ENCODE assay signal across 9 cellular contexts in the genomic region with DNA sequence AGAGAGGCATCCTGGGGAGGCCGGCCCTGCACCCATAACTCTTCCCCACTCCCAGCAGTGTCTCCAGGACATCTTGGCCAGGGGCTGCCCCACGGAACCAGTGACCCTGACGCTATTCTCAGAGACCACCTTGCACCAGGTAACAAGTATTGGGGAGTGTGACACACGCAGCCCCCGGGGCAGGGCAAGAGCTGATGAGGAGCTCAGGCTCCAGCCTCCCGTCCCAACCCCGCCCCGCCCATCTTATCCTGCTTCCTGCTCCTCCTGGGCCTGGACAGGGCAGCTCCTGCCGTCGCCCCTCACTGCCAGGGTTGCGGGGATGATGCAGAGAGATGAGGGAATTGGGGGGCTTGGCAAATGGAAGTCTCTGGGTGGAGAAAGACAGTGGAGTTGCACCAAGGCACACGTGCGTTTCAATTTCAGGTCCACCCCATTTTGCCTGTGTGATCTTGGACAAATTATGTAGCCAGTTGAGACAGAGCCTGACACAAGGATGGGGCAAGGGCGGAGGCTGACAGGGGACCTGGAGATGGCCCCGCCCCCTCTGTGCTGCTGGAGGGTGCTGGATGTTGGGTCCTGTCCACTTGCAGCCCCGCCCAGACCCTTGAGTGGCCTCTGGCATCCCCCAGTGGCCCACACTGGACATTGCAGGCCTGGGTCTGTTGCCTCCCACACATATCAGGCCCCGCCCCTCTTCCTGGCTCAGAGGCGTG. TPM values are rescaled to one million over a fixed set of nuclear protein-coding genes. Genes with fewer than 3 reads are reported as not detected.
DNase-seq lines count a peak whose midpoint lies in the region; ATAC-seq, FAIRE-seq and TF ChIP-seq lines count a peak whose summit lies in the region.
"Had no signal": no experiment of that assay in that cellular context is flagged by ENCODE, and none has a peak within 500 bp of the region (broad histone marks: within the 10 kb centered on the region; RNA-seq: fewer than 3 reads in every experiment).

No MANE protein-coding gene starts in this region.

- intact Hi-C loops in HepG2 (cut with micrococcal nuclease; ENCODE audit: unreplicated experiment): loop anchor here (2.0 kb wide), 2 partner anchors 24 kb away; no protein-coding TSS in a partner anchor

- no peak overlapping the region for H2AFZ ChIP-seq in HepG2 (ENCODE audit: low read length)

- no peak for TF ChIP-seq POLR2A in HepG2 (IDR thresholded peaks at IDR 0.05; ENCODE audit: insufficient read depth in 1 of 2, low read depth in 2 of 2, low read length in 2 of 2)

- H3K4me1 ChIP-seq in HepG2 (ENCODE audit: insufficient read depth, low read length): peaks cover 11% of the 10 kb centered on the region

- POLR2A ChIA-PET in WTC11 (lab: Charles Lee) (no interaction called here), HepG2 (lab: Yijun Ruan, JAX) (no interaction called here)

- H3K27me3 ChIP-seq in HepG2 (ENCODE audit: control insufficient read depth in 1 of 2, insufficient read depth in 2 of 2, low read length in 2 of 2): peaks cover 9 to 27% of the 10 kb centered on the region in 2 experiments; a peak in 4 of 5 replicates

- H3K27ac Mint-ChIP-seq in WTC11: no peak overlapping the region

- 29% methylated on average over 7 of the region's 18 CpGs for WGBS in HepG2 (ENCODE audit: low lambda C conversion rate)

- no peaks in the 10 kb centered on the region for H3K9me3 Mint-ChIP-seq in WTC11

- no TSS peak for BruUV-seq in HepG2 (replicated peaks; lab: Mats Ljungman, UMichigan)

- no peak overlapping the region for H3K4me3 ChIP-seq in coronary artery
- H3K4me3 ChIP-seq in HepG2 (replicated peaks in 1 of 3; ENCODE audit: insufficient read depth in 1 of 3, low read depth in 2 of 3, low read length in 3 of 3): no peak overlapping the region

- DNase-seq in Caki2 (ENCODE audit: low read depth): peak; percentile 78
- peak; percentile 83 for DNase-seq in H4 (ENCODE audit: low spot score)
- peak; percentile 60 to 68 for DNase-seq in NCI-H1930 (lab: John Stamatoyannopoulos, UW)
- peak; percentile 98 for DNase-seq in WTC11 (ENCODE audit: low spot score)
- peak; percentile 90 for DNase-seq in coronary artery (ENCODE audit: low spot score)
- peak; percentile 82 for DNase-seq in HepG2 (ENCODE audit: low spot score)
- peak; percentile 60 to 62 for DNase-seq in stimulated activated CD4-positive, alpha-beta T cell treated with anti-CD3 and anti-CD28 coated beads, Interleukin-4, amount 100 ng/mL, for 48 hours (ENCODE audit: low read depth in 2 of 2)

- no peak overlapping the region for H3K4me3 Mint-ChIP-seq in WTC11

- FAIRE-seq in HepG2 (lab: Jason Lieb, UNC): peak; percentile 49

- H3K27ac ChIP-seq in coronary artery: no peak overlapping the region
- H3K27ac ChIP-seq in HepG2 (ENCODE audit: extremely low read length, insufficient read depth, low read length): no peak overlapping the region

- no peak overlapping the region for H3K4me2 ChIP-seq in HepG2 (ENCODE audit: low read depth, low read length)

- peaks cover 3% of the 10 kb centered on the region; the same call in 1 of the 2 replicates for H4K20me1 ChIP-seq in HepG2 (ENCODE audit: insufficient read depth, low read length)

- TF ChIP-seq EP300 in HepG2 (IDR thresholded peaks at IDR 0.05; ENCODE audit: low read depth in 2 of 2, low read length in 2 of 2) (no peak), HepG2 (CRISPR knock-in tag; IDR thresholded peaks at IDR 0.05; ENCODE audit: borderline replicate concordance) (no peak)

- no peaks in the 10 kb centered on the region for H3K9me3 ChIP-seq in HepG2 (ENCODE audit: low read length)

- H3K9ac ChIP-seq in HepG2 (ENCODE audit: insufficient read depth, low read depth, low read length): no peak overlapping the region

- peak; percentile 97 for TF ChIP-seq CTCF in WTC11 (IDR thresholded peaks at IDR 0.05)
- peak; percentile 97 for TF ChIP-seq CTCF in coronary artery (IDR thresholded peaks at IDR 0.05)
- TF ChIP-seq CTCF in HepG2 (CRISPR knock-in tag; IDR thresholded peaks at IDR 0.05): peak; percentile 98

- in situ Hi-C loops in Caki2 (cut with HindIII; ENCODE audit: low pct_unique_long_range_greater_than_20kb, low sequenced_read_pairs): no loop called here
- in situ Hi-C loops in HepG2 (cut with HindIII; ENCODE audit: extremely low pct_ligation_motif_present, low pct_unique_long_range_greater_than_20kb): no loop called here

- ATAC-seq in WTC11 (peak; percentile 98), HepG2 (peak; percentile 86), GM21717 (IDR thresholded peaks at IDR 0.05; ENCODE audit: unreplicated experiment) (no peak)

- H3K4me1 Mint-ChIP-seq in WTC11: peaks cover 19% of the 10 kb centered on the region

- no peaks in the 10 kb centered on the region for H3K36me3 Mint-ChIP-seq in WTC11

- H3K79me2 ChIP-seq in HepG2 (ENCODE audit: insufficient read depth, low read length): no peaks in the 10 kb centered on the region

- TF ChIP-seq RAD21 in HepG2 (CRISPR knock-in tag; IDR thresholded peaks at IDR 0.05): peak; percentile 91

- peaks cover 7% of the 10 kb centered on the region; the same call in 1 of the 2 replicates for H3K27me3 Mint-ChIP-seq in WTC11 (ENCODE audit: low read depth)

- CTCF ChIA-PET in WTC11 (lab: Charles Lee): interaction anchor here (0.6 to 3.1 kb wide), 15 partner anchors 12 to 373 kb away, joined by 3 to 24 read pairs (median 4); partner anchors contain the start of genes FAM131C and HSPB7
- CTCF ChIA-PET in HepG2 (lab: Yijun Ruan, JAX; ENCODE audit: low intra/inter-chr PET ratio, low total read pairs): interaction anchor here (0.7 to 2.0 kb wide), 2 partner anchors 23 kb away, joined by 3 to 16 read pairs; no protein-coding TSS in a partner anchor

- H3K36me3 ChIP-seq in HepG2 (replicated peaks in 1 of 2; ENCODE audit: control insufficient read depth in 1 of 2, insufficient read depth in 2 of 2, low read length in 2 of 2): no peaks in the 10 kb centered on the region

RNA-seq across cellular contexts. Expression of gene CLCNKA, which starts 10.7 kb away (rescaled TPM):
- not detected in 2 replicates for total RNA-seq in Caki2 (2014; rRNA removed; shearing (Covaris generic); ENCODE audit: low replicate concordance)
- not detected in 2 replicates for total RNA-seq in H4 (2014; rRNA removed; shearing (Covaris generic))
- total RNA-seq in WTC11 (2021): 1.5 to 2.7 TPM (median 2.7 TPM) in 3 replicates
- total RNA-seq in HepG2 (2016; rRNA removed; fragmentation: Illumina TruSeq; extraction: Trizol): not detected in 2 replicates
- not detected in 2 replicates for total RNA-seq in HepG2 (2016; cell fraction: cytosol; rRNA removed; fragmentation: Illumina TruSeq; extraction: Trizol; ENCODE audit: low read depth)
- not detected in 2 replicates for total RNA-seq in HepG2 (2016; cell fraction: insoluble cytoplasmic fraction; rRNA removed; fragmentation: Illumina TruSeq; extraction: Trizol)
- not detected in 2 replicates for total RNA-seq in HepG2 (2016; cell fraction: membrane; rRNA removed; fragmentation: Illumina TruSeq; extraction: Trizol)
- total RNA-seq in HepG2 (2016; cell fraction: nucleus; rRNA removed; fragmentation: Illumina TruSeq; extraction: Trizol): not detected in 2 replicates
- polyA plus RNA-seq in HepG2 (2011; rRNA removed): 0.03 and 0.07 TPM in 2 replicates
- not detected in 2 replicates for polyA plus RNA-seq in HepG2 (2011; cell fraction: cytosol; rRNA removed)
- polyA plus RNA-seq in HepG2 (2011; cell fraction: nucleus; rRNA removed): 0.47 and 1.8 TPM in 2 replicates
- 0.25 TPM in 1 of 2 replicates, not detected in the other for polyA plus RNA-seq in HepG2 (2012)
- not detected in 2 replicates for polyA plus RNA-seq in HepG2 (2016; cell fraction: cytosol; fragmentation: Illumina TruSeq; extraction: Trizol; ENCODE audit: low read depth)
- not detected in 2 replicates for polyA plus RNA-seq in HepG2 (2016; cell fraction: insoluble cytoplasmic fraction; fragmentation: Illumina TruSeq; extraction: Trizol; ENCODE audit: low read depth)
- polyA plus RNA-seq in HepG2 (2016; cell fraction: membrane; fragmentation: Illumina TruSeq; extraction: Trizol; ENCODE audit: low read depth): not detected in 2 replicates
- not detected in 2 replicates for polyA plus RNA-seq in HepG2 (2016; cell fraction: nucleus; fragmentation: Illumina TruSeq; extraction: Trizol; ENCODE audit: insufficient read depth, low read depth)
- 0.88 TPM in 1 of 2 replicates, not detected in the other for polyA minus RNA-seq in HepG2 (2011; rRNA and poly(A)+ RNA removed; ENCODE audit: low replicate concordance)
- not detected in 2 replicates for polyA minus RNA-seq in HepG2 (2011; cell fraction: cytosol; rRNA and poly(A)+ RNA removed)
- 0.75 and 2.3 TPM in 2 replicates for polyA minus RNA-seq in HepG2 (2011; cell fraction: nucleus; rRNA and poly(A)+ RNA removed)
- total RNA-seq: activated CD8-positive, alpha-beta memory T cell treated with anti-CD3 and anti-CD28 coated beads for 36 hours had no signal

RNA-seq across cellular contexts. Expression of gene CLCNKB, which starts 11.0 kb away (rescaled TPM):
- not detected in 2 replicates for total RNA-seq in Caki2 (2014; rRNA removed; shearing (Covaris generic); ENCODE audit: low replicate concordance)
- total RNA-seq in H4 (2014; rRNA removed; shearing (Covaris generic)): not detected in 2 replicates
- 1.8 to 3.1 TPM (median 2.5 TPM) in 3 replicates for total RNA-seq in WTC11 (2021)
- not detected in 2 replicates for total RNA-seq in HepG2 (2016; rRNA removed; fragmentation: Illumina TruSeq; extraction: Trizol)
- total RNA-seq in HepG2 (2016; cell fraction: cytosol; rRNA removed; fragmentation: Illumina TruSeq; extraction: Trizol; ENCODE audit: low read depth): not detected in 2 replicates
- not detected in 2 replicates for total RNA-seq in HepG2 (2016; cell fraction: insoluble cytoplasmic fraction; rRNA removed; fragmentation: Illumina TruSeq; extraction: Trizol)
- total RNA-seq in HepG2 (2016; cell fraction: membrane; rRNA removed; fragmentation: Illumina TruSeq; extraction: Trizol): not detected in 2 replicates
- total RNA-seq in HepG2 (2016; cell fraction: nucleus; rRNA removed; fragmentation: Illumina TruSeq; extraction: Trizol): not detected in 2 replicates
- polyA plus RNA-seq in HepG2 (2011; rRNA removed): 0.04 TPM in 1 of 2 replicates, not detected in the other
- not detected in 2 replicates for polyA plus RNA-seq in HepG2 (2011; cell fraction: cytosol; rRNA removed)
- 0.09 and 0.13 TPM in 2 replicates for polyA plus RNA-seq in HepG2 (2011; cell fraction: nucleus; rRNA removed)
- polyA plus RNA-seq in HepG2 (2012): 0.08 TPM in 1 of 2 replicates, not detected in the other
- polyA plus RNA-seq in HepG2 (2016; cell fraction: cytosol; fragmentation: Illumina TruSeq; extraction: Trizol; ENCODE audit: low read depth): not detected in 2 replicates
- polyA plus RNA-seq in HepG2 (2016; cell fraction: insoluble cytoplasmic fraction; fragmentation: Illumina TruSeq; extraction: Trizol; ENCODE audit: low read depth): not detected in 2 replicates
- not detected in 2 replicates for polyA plus RNA-seq in HepG2 (2016; cell fraction: membrane; fragmentation: Illumina TruSeq; extraction: Trizol; ENCODE audit: low read depth)
- polyA plus RNA-seq in HepG2 (2016; cell fraction: nucleus; fragmentation: Illumina TruSeq; extraction: Trizol; ENCODE audit: insufficient read depth, low read depth): not detected in 2 replicates
- polyA minus RNA-seq in HepG2 (2011; rRNA and poly(A)+ RNA removed; ENCODE audit: low replicate concordance): not detected in 2 replicates
- polyA minus RNA-seq in HepG2 (2011; cell fraction: cytosol; rRNA and poly(A)+ RNA removed): not detected in 2 replicates
- polyA minus RNA-seq in HepG2 (2011; cell fraction: nucleus; rRNA and poly(A)+ RNA removed): not detected in 2 replicates
- total RNA-seq: activated CD8-positive, alpha-beta memory T cell treated with anti-CD3 and anti-CD28 coated beads for 36 hours had no signal

RNA-seq across cellular contexts. Expression of gene HSPB7, which starts 14.7 kb away (rescaled TPM):
- total RNA-seq in Caki2 (2014; rRNA removed; shearing (Covaris generic); ENCODE audit: low replicate concordance): not detected in 2 replicates
- not detected in 2 replicates for total RNA-seq in H4 (2014; rRNA removed; shearing (Covaris generic))
- 0.11 to 0.23 TPM (median 0.21 TPM) in 3 replicates for total RNA-seq in WTC11 (2021)
- total RNA-seq in HepG2 (2016; rRNA removed; fragmentation: Illumina TruSeq; extraction: Trizol): not detected in 2 replicates
- not detected in 2 replicates for total RNA-seq in HepG2 (2016; cell fraction: cytosol; rRNA removed; fragmentation: Illumina TruSeq; extraction: Trizol; ENCODE audit: low read depth)
- total RNA-seq in HepG2 (2016; cell fraction: insoluble cytoplasmic fraction; rRNA removed; fragmentation: Illumina TruSeq; extraction: Trizol): not detected in 2 replicates
- total RNA-seq in HepG2 (2016; cell fraction: membrane; rRNA removed; fragmentation: Illumina TruSeq; extraction: Trizol): not detected in 2 replicates
- not detected in 2 replicates for total RNA-seq in HepG2 (2016; cell fraction: nucleus; rRNA removed; fragmentation: Illumina TruSeq; extraction: Trizol)
- 0.10 and 0.20 TPM in 2 replicates for polyA plus RNA-seq in HepG2 (2011; rRNA removed)
- 0.05 and 0.16 TPM in 2 replicates for polyA plus RNA-seq in HepG2 (2011; cell fraction: cytosol; rRNA removed)
- 0.31 and 0.32 TPM in 2 replicates for polyA plus RNA-seq in HepG2 (2011; cell fraction: nucleus; rRNA removed)
- 0.20 TPM in 2 replicates for polyA plus RNA-seq in HepG2 (2012)
- polyA plus RNA-seq in HepG2 (2016; cell fraction: cytosol; fragmentation: Illumina TruSeq; extraction: Trizol; ENCODE audit: low read depth): not detected in 2 replicates
- not detected in 2 replicates for polyA plus RNA-seq in HepG2 (2016; cell fraction: insoluble cytoplasmic fraction; fragmentation: Illumina TruSeq; extraction: Trizol; ENCODE audit: low read depth)
- polyA plus RNA-seq in HepG2 (2016; cell fraction: membrane; fragmentation: Illumina TruSeq; extraction: Trizol; ENCODE audit: low read depth): not detected in 2 replicates
- polyA plus RNA-seq in HepG2 (2016; cell fraction: nucleus; fragmentation: Illumina TruSeq; extraction: Trizol; ENCODE audit: insufficient read depth, low read depth): not detected in 2 replicates
- 0.47 TPM in 1 of 2 replicates, not detected in the other for polyA minus RNA-seq in HepG2 (2011; rRNA and poly(A)+ RNA removed; ENCODE audit: low replicate concordance)
- not detected in 2 replicates for polyA minus RNA-seq in HepG2 (2011; cell fraction: cytosol; rRNA and poly(A)+ RNA removed)
- polyA minus RNA-seq in HepG2 (2011; cell fraction: nucleus; rRNA and poly(A)+ RNA removed): 0.50 TPM in 1 of 2 replicates, not detected in the other
- total RNA-seq: activated CD8-positive, alpha-beta memory T cell treated with anti-CD3 and anti-CD28 coated beads for 36 hours had no signal

RNA-seq across cellular contexts. Expression of gene SRARP, which starts 28.5 kb away (rescaled TPM):
- total RNA-seq in Caki2 (2014; rRNA removed; shearing (Covaris generic); ENCODE audit: low replicate concordance): not detected in 2 replicates
- not detected in 2 replicates for total RNA-seq in H4 (2014; rRNA removed; shearing (Covaris generic))
- 0.11 TPM in 1 of 3 replicates, not detected in the others for total RNA-seq in WTC11 (2021)
- total RNA-seq in HepG2 (2016; rRNA removed; fragmentation: Illumina TruSeq; extraction: Trizol): 3.5 and 4.0 TPM in 2 replicates
- total RNA-seq in HepG2 (2016; cell fraction: cytosol; rRNA removed; fragmentation: Illumina TruSeq; extraction: Trizol; ENCODE audit: low read depth): 1.8 and 2.0 TPM in 2 replicates
- total RNA-seq in HepG2 (2016; cell fraction: insoluble cytoplasmic fraction; rRNA removed; fragmentation: Illumina TruSeq; extraction: Trizol): 3.9 and 4.6 TPM in 2 replicates
- 2.3 and 2.5 TPM in 2 replicates for total RNA-seq in HepG2 (2016; cell fraction: membrane; rRNA removed; fragmentation: Illumina TruSeq; extraction: Trizol)
- 2.1 and 2.3 TPM in 2 replicates for total RNA-seq in HepG2 (2016; cell fraction: nucleus; rRNA removed; fragmentation: Illumina TruSeq; extraction: Trizol)
- polyA plus RNA-seq in HepG2 (2011; rRNA removed): 10.5 and 12.8 TPM in 2 replicates
- polyA plus RNA-seq in HepG2 (2011; cell fraction: cytosol; rRNA removed): 6.1 and 9.4 TPM in 2 replicates
- 6.1 and 6.7 TPM in 2 replicates for polyA plus RNA-seq in HepG2 (2011; cell fraction: nucleus; rRNA removed)
- 5.5 and 6.6 TPM in 2 replicates for polyA plus RNA-seq in HepG2 (2012)
- 1.3 and 1.6 TPM in 2 replicates for polyA plus RNA-seq in HepG2 (2016; cell fraction: cytosol; fragmentation: Illumina TruSeq; extraction: Trizol; ENCODE audit: low read depth)
- 4.9 and 5.4 TPM in 2 replicates for polyA plus RNA-seq in HepG2 (2016; cell fraction: insoluble cytoplasmic fraction; fragmentation: Illumina TruSeq; extraction: Trizol; ENCODE audit: low read depth)
- 1.8 TPM in 2 replicates for polyA plus RNA-seq in HepG2 (2016; cell fraction: membrane; fragmentation: Illumina TruSeq; extraction: Trizol; ENCODE audit: low read depth)
- polyA plus RNA-seq in HepG2 (2016; cell fraction: nucleus; fragmentation: Illumina TruSeq; extraction: Trizol; ENCODE audit: insufficient read depth, low read depth): 2.9 and 3.2 TPM in 2 replicates
- polyA minus RNA-seq in HepG2 (2011; rRNA and poly(A)+ RNA removed; ENCODE audit: low replicate concordance): 14.4 TPM in 1 of 2 replicates, not detected in the other
- 4.5 and 6.6 TPM in 2 replicates for polyA minus RNA-seq in HepG2 (2011; cell fraction: cytosol; rRNA and poly(A)+ RNA removed)
- 11.3 and 12.3 TPM in 2 replicates for polyA minus RNA-seq in HepG2 (2011; cell fraction: nucleus; rRNA and poly(A)+ RNA removed)
- total RNA-seq: activated CD8-positive, alpha-beta memory T cell treated with anti-CD3 and anti-CD28 coated beads for 36 hours had no signal

RNA-seq across cellular contexts. Expression of gene FAM131C, which starts 40.9 kb away (rescaled TPM):
- 2.1 and 2.4 TPM in 2 replicates for total RNA-seq in Caki2 (2014; rRNA removed; shearing (Covaris generic); ENCODE audit: low replicate concordance)
- 0.08 and 0.62 TPM in 2 replicates for total RNA-seq in H4 (2014; rRNA removed; shearing (Covaris generic))
- 1.4 to 2.0 TPM (median 1.8 TPM) in 3 replicates for total RNA-seq in WTC11 (2021)
- not detected in 2 replicates for total RNA-seq in HepG2 (2016; rRNA removed; fragmentation: Illumina TruSeq; extraction: Trizol)
- not detected in 2 replicates for total RNA-seq in HepG2 (2016; cell fraction: cytosol; rRNA removed; fragmentation: Illumina TruSeq; extraction: Trizol; ENCODE audit: low read depth)
- not detected in 2 replicates for total RNA-seq in HepG2 (2016; cell fraction: insoluble cytoplasmic fraction; rRNA removed; fragmentation: Illumina TruSeq; extraction: Trizol)
- not detected in 2 replicates for total RNA-seq in HepG2 (2016; cell fraction: membrane; rRNA removed; fragmentation: Illumina TruSeq; extraction: Trizol)
- total RNA-seq in HepG2 (2016; cell fraction: nucleus; rRNA removed; fragmentation: Illumina TruSeq; extraction: Trizol): not detected in 2 replicates
- 0.07 and 0.10 TPM in 2 replicates for polyA plus RNA-seq in HepG2 (2011; rRNA removed)
- 0.06 and 0.11 TPM in 2 replicates for polyA plus RNA-seq in HepG2 (2011; cell fraction: cytosol; rRNA removed)
- polyA plus RNA-seq in HepG2 (2011; cell fraction: nucleus; rRNA removed): 0.10 and 0.17 TPM in 2 replicates
- 0.13 and 0.69 TPM in 2 replicates for polyA plus RNA-seq in HepG2 (2012)
- not detected in 2 replicates for polyA plus RNA-seq in HepG2 (2016; cell fraction: cytosol; fragmentation: Illumina TruSeq; extraction: Trizol; ENCODE audit: low read depth)
- not detected in 2 replicates for polyA plus RNA-seq in HepG2 (2016; cell fraction: insoluble cytoplasmic fraction; fragmentation: Illumina TruSeq; extraction: Trizol; ENCODE audit: low read depth)
- 0.09 TPM in 1 of 2 replicates, not detected in the other for polyA plus RNA-seq in HepG2 (2016; cell fraction: membrane; fragmentation: Illumina TruSeq; extraction: Trizol; ENCODE audit: low read depth)
- not detected in 2 replicates for polyA plus RNA-seq in HepG2 (2016; cell fraction: nucleus; fragmentation: Illumina TruSeq; extraction: Trizol; ENCODE audit: insufficient read depth, low read depth)
- 0.22 and 1.1 TPM in 2 replicates for polyA minus RNA-seq in HepG2 (2011; rRNA and poly(A)+ RNA removed; ENCODE audit: low replicate concordance)
- polyA minus RNA-seq in HepG2 (2011; cell fraction: cytosol; rRNA and poly(A)+ RNA removed): not detected in 2 replicates
- not detected in 2 replicates for polyA minus RNA-seq in HepG2 (2011; cell fraction: nucleus; rRNA and poly(A)+ RNA removed)
